ENCODE assay signal across 24 cellular contexts in genomic region chr11:132037467-132037862, GRCh38.
"Had no signal": no experiment of that assay in that cellular context is flagged by ENCODE, and none has a peak within 500 bp of the region (broad histone marks: within the 10 kb centered on the region; RNA-seq: fewer than 3 reads in every experiment).

No MANE protein-coding gene starts in this region.

- H3K27ac Mint-ChIP-seq: activated CD4-positive, alpha-beta T cell treated with anti-CD3 and anti-CD28 coated beads, Interleukin-2, amount 10 ng/mL, durations not matched to agents 7 days and 5 days; activated CD8-positive, alpha-beta memory T cell treated with anti-CD3 and anti-CD28 coated beads, Interleukin-2, amount 10 ng/mL, durations not matched to agents 7 days and 5 days; activated CD8-positive, alpha-beta T cell treated with anti-CD3 and anti-CD28 coated beads for 36 hours; activated naive CD8-positive, alpha-beta T cell treated with anti-CD3 and anti-CD28 coated beads, Interleukin-2, amount 50 U/mL, for 24 hours; activated T-helper 1 cell treated with anti-CD3 and anti-CD28 coated beads, Interleukin-12 subunit alpha, Interleukin-12 subunit beta, Interleukin-2, Interleukin-4 antibody, amounts not matched to agents 30 ng/mL and 10 ng/mL and 1 ng/mL, durations not matched to agents 14 hours and 24 hours and 36 hours; mesothelial cell of epicardium; naive thymus-derived CD8-positive, alpha-beta T cell; stimulated activated naive B cell treated with anti-CD40 and anti-IgM and Interleukin-4, amounts not matched to agents 10 μg/mL and 1 μg/mL and 100 μg/mL, for 72 hours; type B pancreatic cell had no signal

- ATAC-seq: activated CD4-positive, CD25-positive, alpha-beta regulatory T cell treated with anti-CD3 and anti-CD28 coated beads, Interleukin-2, amount 50 U/mL, for 24 hours; activated CD8-positive, alpha-beta memory T cell treated with anti-CD3 and anti-CD28 coated beads, Interleukin-2, amount 10 ng/mL, durations not matched to agents 7 days and 5 days; activated CD8-positive, alpha-beta T cell treated with anti-CD3 and anti-CD28 coated beads for 36 hours; activated naive CD8-positive, alpha-beta T cell treated with anti-CD3 and anti-CD28 coated beads, Interleukin-2, amount 50 U/mL, for 24 hours; body of pancreas; left lobe of liver; naive thymus-derived CD8-positive, alpha-beta T cell; stimulated activated naive B cell treated with anti-CD40 and anti-IgM and Interleukin-4, amounts not matched to agents 10 μg/mL and 1 μg/mL and 100 μg/mL, for 72 hours had no signal

- H3K27ac ChIP-seq: body of pancreas, neural progenitor cell, testis, vagina had no signal

- H3K4me1 ChIP-seq: body of pancreas, testis, vagina had no signal

- H3K27me3 ChIP-seq: body of pancreas, neural progenitor cell, testis, vagina had no signal

- H3K36me3 ChIP-seq: neural progenitor cell, vagina had no signal

- H3K4me2 ChIP-seq: neural progenitor cell had no signal

- H3K4me1 Mint-ChIP-seq: activated CD4-positive, alpha-beta T cell treated with anti-CD3 and anti-CD28 coated beads, Interleukin-2, amount 10 ng/mL, durations not matched to agents 7 days and 5 days; activated CD8-positive, alpha-beta memory T cell treated with anti-CD3 and anti-CD28 coated beads, Interleukin-2, amount 10 ng/mL, durations not matched to agents 7 days and 5 days; activated naive CD8-positive, alpha-beta T cell treated with anti-CD3 and anti-CD28 coated beads, Interleukin-2, amount 50 U/mL, for 24 hours; naive thymus-derived CD8-positive, alpha-beta T cell; stimulated activated naive B cell treated with anti-CD40 and anti-IgM and Interleukin-4, amounts not matched to agents 10 μg/mL and 1 μg/mL and 100 μg/mL, for 72 hours had no signal

- H3K9me3 Mint-ChIP-seq: activated CD4-positive, alpha-beta T cell treated with anti-CD3 and anti-CD28 coated beads, Interleukin-2, amount 10 ng/mL, durations not matched to agents 7 days and 5 days; activated CD8-positive, alpha-beta T cell treated with anti-CD3 and anti-CD28 coated beads for 36 hours; activated naive CD8-positive, alpha-beta T cell treated with anti-CD3 and anti-CD28 coated beads, Interleukin-2, amount 50 U/mL, for 24 hours; activated T-helper 1 cell treated with anti-CD3 and anti-CD28 coated beads, Interleukin-12 subunit alpha, Interleukin-12 subunit beta, Interleukin-2, Interleukin-4 antibody, amounts not matched to agents 30 ng/mL and 10 ng/mL and 1 ng/mL, durations not matched to agents 14 hours and 24 hours and 36 hours; mesothelial cell of epicardium; neural progenitor cell; stimulated activated naive B cell treated with anti-CD40 and anti-IgM and Interleukin-4, amounts not matched to agents 10 μg/mL and 1 μg/mL and 100 μg/mL, for 72 hours; type B pancreatic cell had no signal

- H3K36me3 Mint-ChIP-seq: activated CD8-positive, alpha-beta memory T cell treated with anti-CD3 and anti-CD28 coated beads, Interleukin-2, amount 10 ng/mL, durations not matched to agents 7 days and 5 days; mesothelial cell of epicardium; naive thymus-derived CD8-positive, alpha-beta T cell; neural progenitor cell; stimulated activated naive B cell treated with anti-CD40 and anti-IgM and Interleukin-4, amounts not matched to agents 10 μg/mL and 1 μg/mL and 100 μg/mL, for 72 hours; type B pancreatic cell had no signal

- H3K4me3 Mint-ChIP-seq: activated CD4-positive, alpha-beta T cell treated with anti-CD3 and anti-CD28 coated beads, Interleukin-2, amount 10 ng/mL, durations not matched to agents 7 days and 5 days; activated CD8-positive, alpha-beta memory T cell treated with anti-CD3 and anti-CD28 coated beads, Interleukin-2, amount 10 ng/mL, durations not matched to agents 7 days and 5 days; activated CD8-positive, alpha-beta T cell treated with anti-CD3 and anti-CD28 coated beads for 36 hours; activated naive CD8-positive, alpha-beta T cell treated with anti-CD3 and anti-CD28 coated beads, Interleukin-2, amount 50 U/mL, for 24 hours; activated T-helper 1 cell treated with anti-CD3 and anti-CD28 coated beads, Interleukin-12 subunit alpha, Interleukin-12 subunit beta, Interleukin-2, Interleukin-4 antibody, amounts not matched to agents 30 ng/mL and 10 ng/mL and 1 ng/mL, durations not matched to agents 14 hours and 24 hours and 36 hours; mesothelial cell of epicardium; naive thymus-derived CD8-positive, alpha-beta T cell; neural progenitor cell; stimulated activated naive B cell treated with anti-CD40 and anti-IgM and Interleukin-4, amounts not matched to agents 10 μg/mL and 1 μg/mL and 100 μg/mL, for 72 hours; type B pancreatic cell had no signal

- H3K4me3 ChIP-seq: body of pancreas, lung, neural progenitor cell, testis, vagina had no signal

- H3K27me3 Mint-ChIP-seq: activated CD4-positive, alpha-beta T cell treated with anti-CD3 and anti-CD28 coated beads, Interleukin-2, amount 10 ng/mL, durations not matched to agents 7 days and 5 days; activated CD8-positive, alpha-beta memory T cell treated with anti-CD3 and anti-CD28 coated beads, Interleukin-2, amount 10 ng/mL, durations not matched to agents 7 days and 5 days; activated CD8-positive, alpha-beta T cell treated with anti-CD3 and anti-CD28 coated beads for 36 hours; activated naive CD8-positive, alpha-beta T cell treated with anti-CD3 and anti-CD28 coated beads, Interleukin-2, amount 50 U/mL, for 24 hours; stimulated activated naive B cell treated with anti-CD40 and anti-IgM and Interleukin-4, amounts not matched to agents 10 μg/mL and 1 μg/mL and 100 μg/mL, for 72 hours had no signal

- H2AFZ ChIP-seq: neural progenitor cell had no signal

- H3K9me3 ChIP-seq: body of pancreas, testis, vagina had no signal

- DNase-seq: activated CD4-positive, alpha-beta T cell treated with anti-CD3 and anti-CD28 coated beads, Interleukin-2, amount 10 ng/mL, durations not matched to agents 7 days and 5 days; activated CD8-positive, alpha-beta memory T cell treated with anti-CD3 and anti-CD28 coated beads, Interleukin-2, amount 10 ng/mL, durations not matched to agents 7 days and 5 days; activated CD8-positive, alpha-beta T cell treated with anti-CD3 and anti-CD28 coated beads for 36 hours; activated gamma-delta T cell; activated naive CD4-positive, alpha-beta T cell treated with anti-CD3 and anti-CD28 coated beads, Interleukin-2, amount 50 U/mL, for 16 hours; activated naive CD8-positive, alpha-beta T cell treated with anti-CD3 and anti-CD28 coated beads, Interleukin-2, amount 50 U/mL, for 24 hours; activated T-cell treated with anti-CD3 and anti-CD28 coated beads for 4 hours; body of pancreas; erythroblast; foreskin melanocyte; islet precursor cell; naive thymus-derived CD8-positive, alpha-beta T cell; stimulated activated CD4-positive, alpha-beta T cell treated with anti-CD3 and anti-CD28 coated beads, Interleukin-2, amount 100 ng/mL, for 48 hours; stimulated activated CD8-positive, alpha-beta memory T cell treated with anti-CD3 and anti-CD28 coated beads, Interleukin-4, amount 100 ng/mL, for 48 hours; stimulated activated naive B cell treated with anti-CD40 and anti-IgM and Interleukin-4, amounts not matched to agents 10 μg/mL and 1 μg/mL and 100 μg/mL, for 72 hours; testis had no signal
